In the genomic region with DNA sequence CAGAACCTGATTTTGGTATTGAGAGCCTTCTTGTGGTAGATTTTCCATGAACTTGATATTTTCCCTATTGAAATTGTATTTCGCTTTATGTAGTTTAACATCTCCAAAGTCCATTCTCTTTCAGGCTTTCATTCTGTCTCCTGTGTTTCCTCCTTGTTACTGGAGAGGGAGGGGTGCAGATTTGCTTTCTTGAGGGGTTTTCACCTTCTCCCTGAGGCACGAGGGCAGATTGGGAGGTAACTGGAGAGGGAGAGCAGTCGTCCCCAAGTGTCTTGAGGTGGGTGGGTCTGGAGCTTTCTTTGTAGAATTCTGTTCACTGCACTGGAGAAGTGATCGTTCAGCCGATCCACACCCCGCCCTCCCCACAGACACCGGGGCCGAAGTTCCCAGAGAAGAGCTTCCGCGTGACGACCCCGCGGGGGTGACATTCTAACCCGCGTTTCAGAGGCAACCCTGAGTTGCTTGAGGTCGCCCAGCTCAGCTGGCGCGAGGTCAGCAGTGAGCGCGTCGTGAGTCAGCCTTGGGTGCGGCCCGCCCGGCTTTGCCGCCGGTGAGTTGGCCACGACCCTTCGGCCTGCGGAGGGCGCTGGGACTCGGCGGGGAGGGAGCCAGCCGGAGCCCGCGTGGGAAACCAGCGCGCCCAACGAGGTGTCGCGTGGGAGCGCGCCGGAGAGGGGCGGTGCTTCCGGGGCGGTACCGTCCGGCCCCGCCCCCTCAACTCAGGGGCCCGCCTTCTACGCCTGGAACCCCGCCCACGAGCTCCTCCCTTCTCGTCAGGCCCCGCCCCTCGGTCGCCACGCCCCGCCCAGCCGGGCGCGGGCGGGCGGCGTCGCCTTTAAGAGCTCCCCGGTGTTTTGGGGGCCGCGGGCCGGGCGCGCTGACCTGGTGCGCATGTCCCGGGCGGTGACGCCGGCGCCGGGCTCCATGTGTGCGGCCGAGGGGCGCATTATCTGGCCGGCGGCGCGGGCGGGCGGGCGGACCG, we compare ENCODE assay signal across 8 cellular contexts. TPM values are rescaled to one million over a fixed set of nuclear protein-coding genes. Genes with fewer than 3 reads are reported as not detected.
A peak's percentile ranks its signal among the peaks of the same experiment; 100 is the strongest.
DNase-seq lines count a peak whose midpoint lies in the region; ATAC-seq and TF ChIP-seq lines count a peak whose summit lies in the region.

A gene with protein sequence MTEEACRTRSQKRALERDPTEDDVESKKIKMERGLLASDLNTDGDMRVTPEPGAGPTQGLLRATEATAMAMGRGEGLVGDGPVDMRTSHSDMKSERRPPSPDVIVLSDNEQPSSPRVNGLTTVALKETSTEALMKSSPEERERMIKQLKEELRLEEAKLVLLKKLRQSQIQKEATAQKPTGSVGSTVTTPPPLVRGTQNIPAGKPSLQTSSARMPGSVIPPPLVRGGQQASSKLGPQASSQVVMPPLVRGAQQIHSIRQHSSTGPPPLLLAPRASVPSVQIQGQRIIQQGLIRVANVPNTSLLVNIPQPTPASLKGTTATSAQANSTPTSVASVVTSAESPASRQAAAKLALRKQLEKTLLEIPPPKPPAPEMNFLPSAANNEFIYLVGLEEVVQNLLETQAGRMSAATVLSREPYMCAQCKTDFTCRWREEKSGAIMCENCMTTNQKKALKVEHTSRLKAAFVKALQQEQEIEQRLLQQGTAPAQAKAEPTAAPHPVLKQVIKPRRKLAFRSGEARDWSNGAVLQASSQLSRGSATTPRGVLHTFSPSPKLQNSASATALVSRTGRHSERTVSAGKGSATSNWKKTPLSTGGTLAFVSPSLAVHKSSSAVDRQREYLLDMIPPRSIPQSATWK (plus strand): TSS at position 797 of the 982 bp plus-strand sequence. CDS start 59,671 bp downstream, outside the sequence.

- CTCF ChIA-PET in AG04450 (lab: Charles Lee): interaction anchor here (0.5 to 6.0 kb wide), 8 partner anchors 20 to 210 kb away, joined by 3 to 26 read pairs (median 3); a partner anchor contains a TSS

- peak within 1 kb of the TSS; percentile 88 for H3K27ac ChIP-seq in AG04450 (ENCODE audit: low read depth, low read length)

- no peaks in the 10 kb centered on the region for H3K27me3 ChIP-seq in AG04450 (ENCODE audit: control insufficient read depth, insufficient read depth, low read length)

- DNase-seq in AG04450 (ENCODE audit: low read depth, low spot score): peak; percentile 79
- peak; percentile 62 for DNase-seq in NCI-H2196 treated with DMSO at 0.1 percent for 48 hours (lab: John Stamatoyannopoulos, UW; ENCODE audit: unreplicated experiment)
- peak; percentile 86 for DNase-seq in activated CD4-positive, CD25-positive, alpha-beta regulatory T cell treated with anti-CD3 and anti-CD28 coated beads, Interleukin-2, amount 50 U/mL, for 16 hours (ENCODE audit: low read depth, low spot score)
- DNase-seq in central memory CD4-positive, alpha-beta T cell: peak; percentile 91
- peak; percentile 96 for DNase-seq in islet precursor cell
- DNase-seq in stimulated activated CD4-positive, alpha-beta T cell treated with anti-CD3 and anti-CD28 coated beads, Interleukin-12 subunit alpha, Interleukin-12 subunit beta, amount 100 ng/mL, for 4 hours: peak; percentile 92

- ATAC-seq in GM18861 (IDR thresholded peaks at IDR 0.05; ENCODE audit: unreplicated experiment) (peak; percentile 53), HG03097 (IDR thresholded peaks at IDR 0.05; ENCODE audit: low FRiP score, unreplicated experiment) (peak; percentile 68)

- H3K9me3 ChIP-seq in AG04450 (ENCODE audit: control insufficient read depth, insufficient read depth, low read length): no peaks in the 10 kb centered on the region

- H3K4me3 ChIP-seq in AG04450 (ENCODE audit: low read depth, low read length): peak within 1 kb of the TSS; percentile 71

- POLR2A ChIA-PET in AG04450 (lab: Yijun Ruan, JAX): interaction anchor here (0.6 to 1.5 kb wide), 12 partner anchors 10 to 848 kb away, joined by 3 to 11 read pairs (median 3); a partner anchor contains a TSS

- TF ChIP-seq CTCF in AG04450 (IDR thresholded peaks at IDR 0.05; ENCODE audit: low read depth, low read length): peak; percentile 15; the same call in 1 of the 2 replicates

RNA-seq across cellular contexts. Expression of the gene that starts here (rescaled TPM):
- polyA plus RNA-seq in AG04450 (2011; rRNA removed): 22.0 and 23.4 TPM in 2 replicates
- polyA minus RNA-seq in AG04450 (2011; rRNA and poly(A)+ RNA removed): 16.6 and 23.3 TPM in 2 replicates

Comparison
In these comparisons a context has a peak if more than half of its experiments do, and no peak if none do; other contexts are left out.
1. Peak in every context shown above with its lines: DNase-seq, ATAC-seq, H3K4me3 ChIP-seq and H3K27ac ChIP-seq.